Comparison of ENCODE assay signal across 9 cellular contexts in the genomic region with DNA sequence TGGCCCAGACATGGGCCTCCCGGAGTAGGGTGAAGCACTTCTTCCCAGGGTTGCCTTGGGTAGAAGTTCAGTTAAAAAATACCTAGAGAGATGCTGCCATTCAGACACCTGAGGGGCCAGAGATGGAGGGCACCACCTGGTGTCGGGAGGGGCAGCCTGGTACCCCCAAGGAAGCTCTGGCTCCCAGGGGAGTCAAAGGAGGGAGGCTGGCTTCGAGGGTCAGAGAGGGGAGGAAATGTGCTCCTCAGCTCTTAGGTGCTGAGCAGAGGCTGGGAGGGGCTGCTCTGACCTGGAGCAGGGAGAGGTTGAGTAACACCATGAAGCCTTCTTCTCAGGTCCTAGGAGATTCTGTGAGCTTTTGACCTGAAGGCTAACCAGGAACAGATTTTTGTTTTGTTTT. TPM values are rescaled to one million over a fixed set of nuclear protein-coding genes. Genes with fewer than 3 reads are reported as not detected.
A peak's percentile ranks its signal among the peaks of the same experiment; 100 is the strongest.
DNase-seq lines count a peak whose midpoint lies in the region; ATAC-seq and TF ChIP-seq lines count a peak whose summit lies in the region.
"Had no signal": no experiment of that assay in that cellular context is flagged by ENCODE, and none has a peak within 500 bp of the region (broad histone marks: within the 10 kb centered on the region; RNA-seq: fewer than 3 reads in every experiment).

No MANE protein-coding gene starts in this region.

- peak overlapping the region; percentile 81 for H3K27ac Mint-ChIP-seq in activated CD4-positive, alpha-beta T cell treated with anti-CD3 and anti-CD28 coated beads for 36 hours
- H3K27ac Mint-ChIP-seq in activated T-helper 1 cell treated with anti-CD3 and anti-CD28 coated beads, Interleukin-12 subunit alpha, Interleukin-12 subunit beta, Interleukin-2, Interleukin-4 antibody, amounts not matched to agents 30 ng/mL and 10 ng/mL and 1 ng/mL, durations not matched to agents 14 hours and 24 hours and 36 hours = peak overlapping the region; percentile 90
- H3K27ac Mint-ChIP-seq in immature natural killer cell = peak overlapping the region in 4 of 6 donors; percentile 42 to 74 (median 62)

- POLR2A ChIA-PET in activated CD4-positive, alpha-beta T cell treated with anti-CD3 and anti-CD28 coated beads for 36 hours (lab: Charles Lee) = no interaction called here

- H3K9me3 Mint-ChIP-seq in activated CD4-positive, alpha-beta T cell treated with anti-CD3 and anti-CD28 coated beads for 36 hours (ENCODE audit: low read depth) = no peaks in the 10 kb centered on the region
- H3K9me3 Mint-ChIP-seq in activated T-helper 1 cell treated with anti-CD3 and anti-CD28 coated beads, Interleukin-12 subunit alpha, Interleukin-12 subunit beta, Interleukin-2, Interleukin-4 antibody, amounts not matched to agents 30 ng/mL and 10 ng/mL and 1 ng/mL, durations not matched to agents 14 hours and 24 hours and 36 hours = no peaks in the 10 kb centered on the region
- no peaks in the 10 kb centered on the region for H3K9me3 Mint-ChIP-seq in immature natural killer cell

- peak; percentile 13 for DNase-seq in activated CD4-positive, alpha-beta T cell treated with anti-CD3 and anti-CD28 coated beads for 36 hours
- DNase-seq in activated CD4-positive, alpha-beta T cell treated with anti-CD3 and anti-CD28 coated beads, Interleukin-2, amount 50 U/mL, for 1 hour = no peak
- no peak for DNase-seq in activated T-helper 1 cell treated with anti-CD3 and anti-CD28 coated beads, Interleukin-12 subunit alpha, Interleukin-12 subunit beta, Interleukin-2, Interleukin-4 antibody, amounts not matched to agents 30 ng/mL and 10 ng/mL and 1 ng/mL, durations not matched to agents 14 hours and 24 hours and 36 hours (ENCODE audit: low spot score)
- DNase-seq in immature natural killer cell (no peak), suprapubic skin (ENCODE audit: low spot score in 2 of 2) (peak; percentile 62 to 78), NCI-H524 (lab: John Stamatoyannopoulos, UW) (no peak), NCI-H1436 (lab: John Stamatoyannopoulos, UW) (no peak)
- DNase-seq: C1 segment of cervical spinal cord had no signal

- no peak overlapping the region for H3K27ac ChIP-seq in suprapubic skin

- H3K9me3 ChIP-seq in suprapubic skin = no peaks in the 10 kb centered on the region

- H3K36me3 Mint-ChIP-seq in activated CD4-positive, alpha-beta T cell treated with anti-CD3 and anti-CD28 coated beads for 36 hours (ENCODE audit: low read depth) = peaks cover 8% of the 10 kb centered on the region
- peaks cover 30% of the 10 kb centered on the region for H3K36me3 Mint-ChIP-seq in activated T-helper 1 cell treated with anti-CD3 and anti-CD28 coated beads, Interleukin-12 subunit alpha, Interleukin-12 subunit beta, Interleukin-2, Interleukin-4 antibody, amounts not matched to agents 30 ng/mL and 10 ng/mL and 1 ng/mL, durations not matched to agents 14 hours and 24 hours and 36 hours (ENCODE audit: low read depth)
- H3K36me3 Mint-ChIP-seq in immature natural killer cell = peaks cover 0 to 9% (median 5%) of the 10 kb centered on the region in 3 donors

- no peaks in the 10 kb centered on the region for H3K27me3 ChIP-seq in suprapubic skin

- WGBS in suprapubic skin = 42% methylated on average over 3 of the region's 3 CpGs

- H3K4me1 Mint-ChIP-seq in activated CD4-positive, alpha-beta T cell treated with anti-CD3 and anti-CD28 coated beads for 36 hours = peaks cover 70% of the 10 kb centered on the region
- H3K4me1 Mint-ChIP-seq in activated T-helper 1 cell treated with anti-CD3 and anti-CD28 coated beads, Interleukin-12 subunit alpha, Interleukin-12 subunit beta, Interleukin-2, Interleukin-4 antibody, amounts not matched to agents 30 ng/mL and 10 ng/mL and 1 ng/mL, durations not matched to agents 14 hours and 24 hours and 36 hours (ENCODE audit: low read depth) = peaks cover 70% of the 10 kb centered on the region
- H3K4me1 Mint-ChIP-seq in immature natural killer cell = peaks cover 30 to 33% of the 10 kb centered on the region in 2 donors

- TF ChIP-seq EP300 in suprapubic skin (IDR thresholded peaks at IDR 0.05) = no peak

- TF ChIP-seq CTCF in suprapubic skin (IDR thresholded peaks at IDR 0.05) = no peak

- TF ChIP-seq POLR2A in suprapubic skin (IDR thresholded peaks at IDR 0.05) = no peak

- H3K4me1 ChIP-seq in suprapubic skin = peaks cover 31% of the 10 kb centered on the region

- H3K36me3 ChIP-seq in suprapubic skin = no peaks in the 10 kb centered on the region

- intact Hi-C loops in activated CD4-positive, alpha-beta T cell treated with anti-CD3 and anti-CD28 coated beads for 36 hours (cut with DNase I, micrococcal nuclease) = loop anchor here (2.0 to 5.0 kb wide), 4 partner anchors 13 to 375 kb away; a partner anchor contains a TSS
- intact Hi-C loops in activated T-helper 1 cell treated with anti-CD3 and anti-CD28 coated beads, Interleukin-12 subunit alpha, Interleukin-12 subunit beta, Interleukin-2, Interleukin-4 antibody, amounts not matched to agents 30 ng/mL and 10 ng/mL and 1 ng/mL, durations not matched to agents 14 hours and 24 hours and 36 hours (cut with micrococcal nuclease) = loop anchor here (2.0 kb wide), 2 partner anchors 103 to 275 kb away; no protein-coding TSS in a partner anchor

- CTCF ChIA-PET in activated CD4-positive, alpha-beta T cell treated with anti-CD3 and anti-CD28 coated beads for 36 hours (lab: Charles Lee) = interaction anchor here (0.8 to 2.0 kb wide), 4 partner anchors 29 to 227 kb away, joined by 3 to 10 read pairs (median 4); a partner anchor contains a TSS

- no peaks in the 10 kb centered on the region for H3K27me3 Mint-ChIP-seq in activated CD4-positive, alpha-beta T cell treated with anti-CD3 and anti-CD28 coated beads for 36 hours
- no peaks in the 10 kb centered on the region for H3K27me3 Mint-ChIP-seq in activated T-helper 1 cell treated with anti-CD3 and anti-CD28 coated beads, Interleukin-12 subunit alpha, Interleukin-12 subunit beta, Interleukin-2, Interleukin-4 antibody, amounts not matched to agents 30 ng/mL and 10 ng/mL and 1 ng/mL, durations not matched to agents 14 hours and 24 hours and 36 hours (ENCODE audit: insufficient read depth)
- peaks cover 0 to 2% (median 1%) of the 10 kb centered on the region in 3 donors for H3K27me3 Mint-ChIP-seq in immature natural killer cell (ENCODE audit: low read depth in 3 of 3)

- no peak for ATAC-seq in activated CD4-positive, alpha-beta T cell treated with anti-CD3 and anti-CD28 coated beads for 36 hours
- ATAC-seq in GM18517 (IDR thresholded peaks at IDR 0.05; ENCODE audit: unreplicated experiment) = no peak

- peak overlapping the region; percentile 84 for H3K4me3 Mint-ChIP-seq in activated CD4-positive, alpha-beta T cell treated with anti-CD3 and anti-CD28 coated beads for 36 hours
- H3K4me3 Mint-ChIP-seq in activated T-helper 1 cell treated with anti-CD3 and anti-CD28 coated beads, Interleukin-12 subunit alpha, Interleukin-12 subunit beta, Interleukin-2, Interleukin-4 antibody, amounts not matched to agents 30 ng/mL and 10 ng/mL and 1 ng/mL, durations not matched to agents 14 hours and 24 hours and 36 hours = peak overlapping the region; percentile 99
- peak overlapping the region; percentile 79 to 97 (median 96) for H3K4me3 Mint-ChIP-seq in immature natural killer cell

- peak overlapping the region; percentile 66 for H3K4me3 ChIP-seq in suprapubic skin

RNA-seq across cellular contexts. Expression of a gene that starts 1.1 kb away (rescaled TPM):
- 1 to 10 TPM; 9.2 to 9.8 TPM for total RNA-seq in activated CD4-positive, alpha-beta T cell treated with anti-CD3 and anti-CD28 coated beads for 36 hours
- 11.8 and 14.0 TPM in 2 replicates for total RNA-seq in activated T-helper 1 cell treated with anti-CD3 and anti-CD28 coated beads, Interleukin-12 subunit alpha, Interleukin-12 subunit beta, Interleukin-2, Interleukin-4 antibody, amounts not matched to agents 30 ng/mL and 10 ng/mL and 1 ng/mL, durations not matched to agents 14 hours and 24 hours and 36 hours
- polyA plus RNA-seq in immature natural killer cell = under 1 TPM in 2 of 3 donors, not detected in 1; 0.20 to 0.27 TPM
- 1 to 10 TPM; 2.3 to 9.6 (median 5.6) TPM for total RNA-seq in suprapubic skin

RNA-seq across cellular contexts. Expression of a gene that starts 1.4 kb away (rescaled TPM):
- total RNA-seq in activated CD4-positive, alpha-beta T cell treated with anti-CD3 and anti-CD28 coated beads for 36 hours = 1 to 10 TPM; 9.0 to 9.8 TPM
- 10.7 and 12.0 TPM in 2 replicates for total RNA-seq in activated T-helper 1 cell treated with anti-CD3 and anti-CD28 coated beads, Interleukin-12 subunit alpha, Interleukin-12 subunit beta, Interleukin-2, Interleukin-4 antibody, amounts not matched to agents 30 ng/mL and 10 ng/mL and 1 ng/mL, durations not matched to agents 14 hours and 24 hours and 36 hours
- polyA plus RNA-seq in immature natural killer cell = 1 to 10 TPM in 1 of 3 donors, under 1 TPM in 1, not detected in 1; 0.44 to 1.1 TPM
- total RNA-seq in suprapubic skin = 10 to 100 TPM in 1 of 4 donors, 1 to 10 TPM in 3; 3.6 to 11.1 (median 4.3) TPM

RNA-seq across cellular contexts. Expression of a gene that starts 50.4 kb away (rescaled TPM):
- 10 to 100 TPM; 59.4 to 85.2 TPM for total RNA-seq in activated CD4-positive, alpha-beta T cell treated with anti-CD3 and anti-CD28 coated beads for 36 hours
- 57.9 and 74.2 TPM in 2 replicates for total RNA-seq in activated T-helper 1 cell treated with anti-CD3 and anti-CD28 coated beads, Interleukin-12 subunit alpha, Interleukin-12 subunit beta, Interleukin-2, Interleukin-4 antibody, amounts not matched to agents 30 ng/mL and 10 ng/mL and 1 ng/mL, durations not matched to agents 14 hours and 24 hours and 36 hours
- 10 to 100 TPM; 38.7 to 55.3 (median 40.0) TPM for polyA plus RNA-seq in immature natural killer cell
- 10 to 100 TPM; 15.6 to 26.7 (median 21.2) TPM for total RNA-seq in suprapubic skin

Comparison
In these comparisons a context has a peak if more than half of its experiments do, and no peak if none do; other contexts are left out.
1. DNase-seq: peak in activated CD4-positive, alpha-beta T cell treated with anti-CD3 and anti-CD28 coated beads for 36 hours (single experiment) and suprapubic skin (2 of 2); none in activated CD4-positive, alpha-beta T cell treated with anti-CD3 and anti-CD28 coated beads, Interleukin-2, amount 50 U/mL, for 1 hour (single experiment), activated T-helper 1 cell treated with anti-CD3 and anti-CD28 coated beads, Interleukin-12 subunit alpha, Interleukin-12 subunit beta, Interleukin-2, Interleukin-4 antibody, amounts not matched to agents 30 ng/mL and 10 ng/mL and 1 ng/mL, durations not matched to agents 14 hours and 24 hours and 36 hours (single experiment), immature natural killer cell (0 of 3), NCI-H524 (0 of 2) and NCI-H1436 (single experiment).
2. Peak in every context shown above with its lines, with median percentiles within 50 percentile points of each other: H3K27ac Mint-ChIP-seq and H3K4me3 Mint-ChIP-seq.